13 cellular contexts compared by ENCODE assay signal in genomic region chr16:8806272-8806983, GRCh38.
"Had no signal": no experiment of that assay in that cellular context is flagged by ENCODE, and none has a peak within 500 bp of the region (broad histone marks: within the 10 kb centered on the region; RNA-seq: fewer than 3 reads in every experiment).

No MANE protein-coding gene starts in this region.

- FAIRE-seq: keratinocyte had no signal

- H3K27me3 ChIP-seq: tibial artery had no signal

- H3K27ac Mint-ChIP-seq: activated CD4-positive, alpha-beta memory T cell treated with anti-CD3 and anti-CD28 coated beads, Interleukin-2, amount 10 ng/mL, durations not matched to agents 7 days and 5 days; activated naive CD8-positive, alpha-beta T cell; activated T-cell treated with anti-CD3 and anti-CD28 coated beads, Interleukin-2, amount 50 U/mL, for 24 hours; stimulated activated effector memory CD8-positive, alpha-beta T cell treated with anti-CD3 and anti-CD28 coated beads, Interleukin-12 subunit alpha, Interleukin-12 subunit beta, amount 100 ng/mL, for 72 hours; T-cell had no signal

- H3K9me3 Mint-ChIP-seq: activated CD4-positive, alpha-beta memory T cell treated with anti-CD3 and anti-CD28 coated beads, Interleukin-2, amount 10 ng/mL, durations not matched to agents 7 days and 5 days; activated T-cell treated with anti-CD3 and anti-CD28 coated beads, Interleukin-2, amount 50 U/mL, for 24 hours; naive thymus-derived CD8-positive, alpha-beta T cell; stimulated activated effector memory CD8-positive, alpha-beta T cell treated with anti-CD3 and anti-CD28 coated beads, Interleukin-12 subunit alpha, Interleukin-12 subunit beta, amount 100 ng/mL, for 72 hours; T-cell had no signal

- H3K9me3 ChIP-seq: tibial artery had no signal

- H3K27ac ChIP-seq: parathyroid adenoma, tibial artery had no signal

- H3K79me2 ChIP-seq: parathyroid adenoma had no signal

- H3K4me3 Mint-ChIP-seq: activated CD4-positive, alpha-beta memory T cell treated with anti-CD3 and anti-CD28 coated beads, Interleukin-2, amount 10 ng/mL, durations not matched to agents 7 days and 5 days; activated naive CD8-positive, alpha-beta T cell; activated T-cell treated with anti-CD3 and anti-CD28 coated beads, Interleukin-2, amount 50 U/mL, for 24 hours; naive thymus-derived CD8-positive, alpha-beta T cell; stimulated activated effector memory CD8-positive, alpha-beta T cell treated with anti-CD3 and anti-CD28 coated beads, Interleukin-12 subunit alpha, Interleukin-12 subunit beta, amount 100 ng/mL, for 72 hours; T-cell had no signal

- H3K4me3 ChIP-seq: tibial artery had no signal

- H3K27me3 Mint-ChIP-seq: activated CD4-positive, alpha-beta memory T cell treated with anti-CD3 and anti-CD28 coated beads, Interleukin-2, amount 10 ng/mL, durations not matched to agents 7 days and 5 days; activated naive CD8-positive, alpha-beta T cell; activated T-cell treated with anti-CD3 and anti-CD28 coated beads, Interleukin-2, amount 50 U/mL, for 24 hours; naive thymus-derived CD8-positive, alpha-beta T cell; T-cell had no signal

- ATAC-seq: naive thymus-derived CD8-positive, alpha-beta T cell; stimulated activated effector memory CD8-positive, alpha-beta T cell treated with anti-CD3 and anti-CD28 coated beads, Interleukin-12 subunit alpha, Interleukin-12 subunit beta, amount 100 ng/mL, for 72 hours; T-cell had no signal

- DNase-seq: activated CD4-positive, alpha-beta memory T cell treated with anti-CD3 and anti-CD28 coated beads, Interleukin-2, amount 10 ng/mL, durations not matched to agents 7 days and 5 days; activated gamma-delta T cell; activated T-cell treated with anti-CD3 and anti-CD28 coated beads, Interleukin-2, amount 50 U/mL, for 24 hours; amygdala; mesenchymal stem cell; naive thymus-derived CD8-positive, alpha-beta T cell; T-cell; T1000; tibial artery had no signal

- H2AFZ ChIP-seq: parathyroid adenoma had no signal

- H3K4me1 ChIP-seq: parathyroid adenoma had no signal

- H3K4me1 Mint-ChIP-seq: stimulated activated effector memory CD8-positive, alpha-beta T cell treated with anti-CD3 and anti-CD28 coated beads, Interleukin-12 subunit alpha, Interleukin-12 subunit beta, amount 100 ng/mL, for 72 hours had no signal
